Comparison of ENCODE assay signal across 9 cellular contexts in the genomic region with DNA sequence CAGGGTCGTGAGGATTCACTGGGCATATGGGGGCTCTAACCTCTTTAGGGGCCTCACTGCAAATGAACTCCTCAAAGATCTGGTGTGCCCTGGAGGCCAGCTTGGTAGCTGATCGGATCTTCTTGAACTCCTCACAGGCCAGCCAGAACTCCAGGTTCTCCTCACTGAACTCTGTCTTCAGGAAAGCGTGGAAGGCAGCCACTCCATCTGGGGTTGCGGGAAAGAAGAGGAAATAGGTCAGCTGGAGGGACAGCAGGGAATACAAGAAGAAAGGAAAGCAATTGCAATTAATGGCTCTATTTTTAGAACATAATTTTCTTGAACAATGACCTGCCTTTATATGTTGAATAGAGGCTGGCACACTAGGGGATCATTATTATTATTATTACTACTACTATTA. TPM values are rescaled to one million over a fixed set of nuclear protein-coding genes. Genes with fewer than 3 reads are reported as not detected.
DNase-seq lines count a peak whose midpoint lies in the region; ATAC-seq and TF ChIP-seq lines count a peak whose summit lies in the region.
"Had no signal": no experiment of that assay in that cellular context is flagged by ENCODE, and none has a peak within 500 bp of the region (broad histone marks: within the 10 kb centered on the region; RNA-seq: fewer than 3 reads in every experiment).

No MANE protein-coding gene starts in this region.

- no peaks in the 10 kb centered on the region for H3K9me3 ChIP-seq in heart right ventricle
- no peaks in the 10 kb centered on the region for H3K9me3 ChIP-seq in right cardiac atrium (ENCODE audit: control insufficient read depth, low read length)
- H3K9me3 ChIP-seq in NT2/D1 (ENCODE audit: insufficient read depth, low read length) = no peaks in the 10 kb centered on the region
- no peaks in the 10 kb centered on the region for H3K9me3 ChIP-seq in gastroesophageal sphincter
- H3K9me3 ChIP-seq in tibial nerve = no peaks in the 10 kb centered on the region

- H3K27me3 ChIP-seq in heart right ventricle (peaks cover 0 to 17% (median 0%) of the 10 kb centered on the region in 7 donors), right cardiac atrium (ENCODE audit: control insufficient read depth, insufficient read depth) (no peaks in the 10 kb centered on the region), NT2/D1 (ENCODE audit: insufficient read depth, insufficient read length) (peaks cover 35% of the 10 kb centered on the region), gastroesophageal sphincter (no peaks in the 10 kb centered on the region), tibial nerve (no peaks in the 10 kb centered on the region)

- DNase-seq in heart right ventricle (no peak), right cardiac atrium (no peak), NT2/D1 (ENCODE audit: low read depth, low spot score) (no peak), tibial nerve (ENCODE audit: low spot score in 2 of 2) (no peak), COR-L47 (lab: John Stamatoyannopoulos, UW) (no peak)
- DNase-seq: activated B cell treated with CpG ODN at 0.5 μM for 24 hours had no signal

- peak overlapping the region; percentile 5 for H3K9ac ChIP-seq in NT2/D1 (ENCODE audit: insufficient read length, low read depth)

- H3K36me3 ChIP-seq in heart right ventricle (peaks cover 0 to 33% (median 0%) of the 10 kb centered on the region in 9 donors), NT2/D1 (ENCODE audit: insufficient read depth, insufficient read length, low read length) (peaks cover 42% of the 10 kb centered on the region), gastroesophageal sphincter (peaks cover 0 to 22% of the 10 kb centered on the region in 2 donors), tibial nerve (peaks cover 0 to 22% (median 0%) of the 10 kb centered on the region in 3 donors)

- TF ChIP-seq CTCF in heart right ventricle (IDR thresholded peaks at IDR 0.05) = no peak
- TF ChIP-seq CTCF in gastroesophageal sphincter (IDR thresholded peaks at IDR 0.05) = no peak
- no peak for TF ChIP-seq CTCF in tibial nerve (IDR thresholded peaks at IDR 0.05)

- intact Hi-C loops in heart right ventricle (cut with DNase I) = loop anchor here (1.0 to 5.0 kb wide), 8 partner anchors 70 to 235 kb away; a partner anchor contains a TSS
- intact Hi-C loops in right cardiac atrium (cut with DNase I) = loop anchor here (1.0 to 2.0 kb wide), 4 partner anchors 179 to 183 kb away; no protein-coding TSS in a partner anchor

- TF ChIP-seq EP300 in gastroesophageal sphincter (IDR thresholded peaks at IDR 0.05) = no peak
- no peak for TF ChIP-seq EP300 in tibial nerve (IDR thresholded peaks at IDR 0.05)

- no peak for TF ChIP-seq POLR2A in gastroesophageal sphincter (IDR thresholded peaks at IDR 0.05)
- TF ChIP-seq POLR2A in tibial nerve (IDR thresholded peaks at IDR 0.05) = no peak

- peak overlapping the region in 7 of 10 donors; percentile 35 to 75 (median 60) for H3K27ac ChIP-seq in heart right ventricle
- no peak overlapping the region for H3K27ac ChIP-seq in right cardiac atrium (ENCODE audit: low read length)
- peak overlapping the region in 3 of 4 donors; percentile 53 to 62 (median 60) for H3K27ac ChIP-seq in gastroesophageal sphincter
- H3K27ac ChIP-seq in tibial nerve = peak overlapping the region in 3 of 4 donors; percentile 24 to 52 (median 29)

- H3K4me1 ChIP-seq in heart right ventricle = peaks cover 7 to 73% (median 31%) of the 10 kb centered on the region in 9 donors
- H3K4me1 ChIP-seq in right cardiac atrium (ENCODE audit: control insufficient read depth, insufficient read depth, low read length) = peaks cover 3% of the 10 kb centered on the region
- H3K4me1 ChIP-seq in NT2/D1 (ENCODE audit: insufficient read depth, insufficient read length) = peaks cover 11% of the 10 kb centered on the region
- H3K4me1 ChIP-seq in gastroesophageal sphincter = peaks cover 0 to 42% (median 21%) of the 10 kb centered on the region in 3 donors
- peaks cover 0 to 43% (median 20%) of the 10 kb centered on the region in 4 donors for H3K4me1 ChIP-seq in tibial nerve

- H3K4me3 ChIP-seq in heart right ventricle = peak overlapping the region in 8 of 10 donors; percentile 8 to 71 (median 66)
- no peak overlapping the region for H3K4me3 ChIP-seq in right cardiac atrium (ENCODE audit: low read length)
- H3K4me3 ChIP-seq in NT2/D1 (ENCODE audit: insufficient read length, low read depth) = no peak overlapping the region
- H3K4me3 ChIP-seq in gastroesophageal sphincter = no peak overlapping the region
- no peak overlapping the region for H3K4me3 ChIP-seq in tibial nerve

- WGBS in heart right ventricle, 2 donors = 46 to 69% methylated on average over 4 of the region's 4 CpGs
- WGBS in right cardiac atrium = 52% methylated on average over 4 of the region's 4 CpGs
- 40 to 80% methylated on average over 1 of the region's 4 CpGs for WGBS in gastroesophageal sphincter (ENCODE audit: low coverage in 1 of 2), 2 donors
- WGBS in tibial nerve, 2 donors = 52 to 54% methylated on average over 4 of the region's 4 CpGs

- ATAC-seq in heart right ventricle (no peak), right cardiac atrium (no peak), gastroesophageal sphincter (no peak), HG03196 (IDR thresholded peaks at IDR 0.05; ENCODE audit: unreplicated experiment) (no peak), GM19455 (IDR thresholded peaks at IDR 0.05; ENCODE audit: unreplicated experiment) (no peak)

RNA-seq across cellular contexts. Expression of a gene that starts 2.3 kb away (rescaled TPM):
- total RNA-seq in heart right ventricle (1 to 10 TPM in 9 of 10 donors, under 1 TPM in 1; 0.42 to 8.7 (median 2.1) TPM), right cardiac atrium (1 to 10 TPM in 1 of 4 donors, under 1 TPM in 3; 0.47 to 1.3 (median 0.72) TPM), gastroesophageal sphincter (10 to 100 TPM in 1 of 4 donors, 1 to 10 TPM in 2, under 1 TPM in 1; 0.47 to 10.6 (median 2.1) TPM), tibial nerve (1 to 10 TPM in 3 of 4 donors, under 1 TPM in 1; 0.78 to 2.1 (median 1.2) TPM)
- polyA plus RNA-seq in heart right ventricle (1 to 10 TPM; 2.5 TPM), right cardiac atrium (2.1 TPM)

RNA-seq across cellular contexts. Expression of a gene that starts 12.9 kb away (rescaled TPM):
- 1 to 10 TPM; 1.5 to 4.7 (median 3.5) TPM for total RNA-seq in heart right ventricle
- 1 to 10 TPM; 1.4 to 2.2 TPM for polyA plus RNA-seq in heart right ventricle
- 1 to 10 TPM; 3.7 to 5.7 (median 5.4) TPM for total RNA-seq in right cardiac atrium
- polyA plus RNA-seq in right cardiac atrium = 2.5 TPM
- 10 to 100 TPM in 2 of 4 donors, 1 to 10 TPM in 2; 6.5 to 14.5 (median 10.6) TPM for total RNA-seq in gastroesophageal sphincter
- total RNA-seq in tibial nerve = 1 to 10 TPM; 7.3 to 9.8 (median 8.8) TPM

Comparison
In these comparisons a context has a peak if more than half of its experiments do, and no peak if none do; other contexts are left out.
1. H3K4me3 ChIP-seq: peak in heart right ventricle (8 of 10); none in right cardiac atrium (single experiment), NT2/D1 (single experiment), gastroesophageal sphincter (0 of 2) and tibial nerve (0 of 4).